Comparison of ENCODE assay signal across 16 cellular contexts in genomic region chr3:167626490-167626889, GRCh38. TPM values are rescaled to one million over a fixed set of nuclear protein-coding genes. Genes with fewer than 3 reads are reported as not detected.
"Had no signal": no experiment of that assay in that cellular context is flagged by ENCODE, and none has a peak within 500 bp of the region (broad histone marks: within the 10 kb centered on the region; RNA-seq: fewer than 3 reads in every experiment).

No MANE protein-coding gene starts in this region.

- DNase-seq: activated CD4-positive, alpha-beta memory T cell treated with anti-CD3 and anti-CD28 coated beads, Interleukin-2, amount 10 ng/mL, durations not matched to agents 7 days and 5 days; activated CD4-positive, alpha-beta T cell treated with anti-CD3 and anti-CD28 coated beads for 4 hours; activated naive CD4-positive, alpha-beta T cell treated with anti-CD3 and anti-CD28 coated beads, Interleukin-2, amount 50 U/mL, for 16 hours; activated T-cell treated with anti-CD3 and anti-CD28 coated beads, Interleukin-2, amount 50 U/mL, for 24 hours; caudate nucleus; glutamatergic neuron; kidney glomerular epithelial cell; mesendoderm; nucleus accumbens; right lobe of liver; spleen; uterus had no signal

- FAIRE-seq: colon, endometrium, TTC549 had no signal

- ATAC-seq: right lobe of liver, WTC11 had no signal

RNA-seq across cellular contexts. Expression of gene WDR49, which starts 27.3 kb away (rescaled TPM):
- total RNA-seq: activated CD4-positive, alpha-beta memory T cell treated with anti-CD3 and anti-CD28 coated beads, Interleukin-2, amount 10 ng/mL, durations not matched to agents 7 days and 5 days had no signal
